In genomic region chr21:39022901-39023693, GRCh38 we compare ENCODE assay signal across 10 cellular contexts.
DNase-seq lines count a peak whose midpoint lies in the region; ATAC-seq and TF ChIP-seq lines count a peak whose summit lies in the region.
"Had no signal": no experiment of that assay in that cellular context is flagged by ENCODE, and none has a peak within 500 bp of the region (broad histone marks: within the 10 kb centered on the region; RNA-seq: fewer than 3 reads in every experiment).

No MANE protein-coding gene starts in this region.

- TF ChIP-seq POLR2A in vagina (IDR thresholded peaks at IDR 0.05), result no peak

- intact Hi-C loops in lower lobe of right lung (cut with DNase I) (no loop called here), vagina (cut with DNase I) (no loop called here)

- no peaks in the 10 kb centered on the region for H3K36me3 ChIP-seq in lower lobe of right lung
- no peaks in the 10 kb centered on the region for H3K36me3 ChIP-seq in vagina

- no peaks in the 10 kb centered on the region for H3K27me3 ChIP-seq in lower lobe of right lung (ENCODE audit: low read depth)
- no peaks in the 10 kb centered on the region for H3K27me3 ChIP-seq in vagina

- ATAC-seq in lower lobe of right lung (peak; percentile 86 to 90), HG03520 (IDR thresholded peaks at IDR 0.05; ENCODE audit: unreplicated experiment) (no peak), GM21723 (IDR thresholded peaks at IDR 0.05; ENCODE audit: unreplicated experiment) (no peak)

- peak; percentile 29 for TF ChIP-seq CTCF in lower lobe of right lung (IDR thresholded peaks at IDR 0.05)
- no peak for TF ChIP-seq CTCF in vagina (IDR thresholded peaks at IDR 0.05)

- no peak overlapping the region for H3K4me3 ChIP-seq in lower lobe of right lung
- H3K4me3 ChIP-seq in vagina, result no peak overlapping the region

- peak overlapping the region; percentile 66 for H3K27ac ChIP-seq in lower lobe of right lung
- H3K27ac ChIP-seq in vagina, result peak overlapping the region; percentile 67

- H3K4me1 ChIP-seq in lower lobe of right lung (peaks cover 37% of the 10 kb centered on the region), vagina (peaks cover 34% of the 10 kb centered on the region)

- peak; percentile 93 for DNase-seq in NCI-H510A (lab: John Stamatoyannopoulos, UW)
- DNase-seq in NCI-H510A treated with DMSO at 0.1 percent for 48 hours (lab: John Stamatoyannopoulos, UW), result no peak
- peak; percentile 49 for DNase-seq in cortex of kidney (lab: John Stamatoyannopoulos, UW)
- DNase-seq in lower lobe of right lung, result peak; percentile 87
- no peak for DNase-seq in vagina (ENCODE audit: extremely low spot score in 2 of 2)
- DNase-seq in stimulated activated CD4-positive, alpha-beta T cell treated with anti-CD3 and anti-CD28 coated beads, Interleukin-4, amount 100 ng/mL, for 4 hours, result no peak
- DNase-seq: AML-193, nucleus accumbens had no signal

- H3K9me3 ChIP-seq in lower lobe of right lung, result peaks cover 13% of the 10 kb centered on the region
- H3K9me3 ChIP-seq in vagina, result no peaks in the 10 kb centered on the region

Comparison
In these comparisons a context has a peak if more than half of its experiments do, and no peak if none do; other contexts are left out.
1. DNase-seq: peak in NCI-H510A (single experiment), cortex of kidney (single experiment) and lower lobe of right lung (single experiment); none in NCI-H510A treated with DMSO at 0.1 percent for 48 hours (single experiment), vagina (0 of 2) and stimulated activated CD4-positive, alpha-beta T cell treated with anti-CD3 and anti-CD28 coated beads, Interleukin-4, amount 100 ng/mL, for 4 hours (0 of 2).
2. ATAC-seq: peak in lower lobe of right lung (2 of 2); none in HG03520 (single experiment) and GM21723 (single experiment).